In the genomic region with DNA sequence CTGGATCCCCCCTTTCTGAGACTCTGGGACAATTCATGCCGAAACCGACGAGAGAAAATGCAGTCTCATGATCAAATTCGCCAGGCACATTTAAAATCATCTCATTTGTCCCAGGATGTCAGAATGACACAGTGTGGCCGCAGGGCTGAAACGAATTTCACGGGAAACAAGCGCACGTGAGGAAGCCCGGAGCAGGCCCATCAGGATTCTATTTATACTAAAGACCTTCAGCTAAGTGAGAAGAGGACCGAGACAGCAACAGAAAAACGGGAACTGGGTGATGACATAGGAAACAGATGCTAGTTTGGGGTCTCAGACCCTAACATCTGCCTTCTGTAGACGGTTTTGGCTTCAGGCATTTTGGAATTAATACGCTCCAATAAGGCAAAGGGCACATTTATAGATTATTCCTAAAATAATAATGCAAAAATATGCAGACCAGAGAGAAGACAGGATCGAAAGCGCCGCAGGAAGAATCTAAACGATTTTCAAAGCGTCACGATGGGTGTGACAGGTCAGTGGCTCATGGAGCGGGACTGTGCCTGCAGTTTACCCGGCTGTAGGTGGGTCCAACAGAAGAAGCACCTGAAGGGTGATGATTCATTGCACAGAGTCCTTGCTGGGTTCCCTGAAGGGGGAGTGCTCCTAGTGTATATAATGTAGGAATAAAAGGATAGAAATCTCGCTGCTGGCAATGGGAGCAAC, we compare ENCODE assay signal across 31 cellular contexts.
DNase-seq lines count a peak whose midpoint lies in the region; ATAC-seq, FAIRE-seq and TF ChIP-seq lines count a peak whose summit lies in the region.
"Had no signal": no experiment of that assay in that cellular context is flagged by ENCODE, and none has a peak within 500 bp of the region (broad histone marks: within the 10 kb centered on the region; RNA-seq: fewer than 3 reads in every experiment).

No MANE protein-coding gene starts in this region.

- H3K4me2 ChIP-seq in DOHH2 (ENCODE audit: low read length), result peak overlapping the region; percentile 99
- H3K4me2 ChIP-seq: SK-N-SH had no signal

- no peak for FAIRE-seq in D721Med (lab: Jason Lieb, UNC)
- FAIRE-seq: endometrium, frontal cortex, GM18507 had no signal

- peak overlapping the region; percentile 99 for H3K27ac ChIP-seq in DOHH2 (ENCODE audit: low read depth, low read length)
- H3K27ac ChIP-seq in endodermal cell (ENCODE audit: low read depth, low read length), result peak overlapping the region; percentile 32
- H3K27ac ChIP-seq: body of pancreas, transverse colon had no signal

- no peak overlapping the region for H3K4me3 Mint-ChIP-seq in endodermal cell
- peak overlapping the region; percentile 8 to 26 for H3K4me3 Mint-ChIP-seq in stimulated activated naive B cell treated with anti-CD40 and anti-IgM and Interleukin-4, amounts not matched to agents 10 μg/mL and 1 μg/mL and 100 μg/mL, for 72 hours
- H3K4me3 Mint-ChIP-seq: activated naive CD4-positive, alpha-beta T cell treated with anti-CD3 and anti-CD28 coated beads for 36 hours; activated T-helper 1 cell treated with anti-CD3 and anti-CD28 coated beads, Interleukin-12 subunit alpha, Interleukin-12 subunit beta, Interleukin-2, Interleukin-4 antibody, amounts not matched to agents 30 ng/mL and 10 ng/mL and 1 ng/mL, durations not matched to agents 14 hours and 24 hours and 36 hours; CD8-positive, alpha-beta T cell; natural killer cell treated with Interleukin-12 subunit alpha and Interleukin-12 subunit beta and Interleukin-15 and Interleukin-18, amount 100 ng/mL, for 72 hours; T-helper 1 cell treated with Interleukin-12 subunit alpha and Interleukin-12 subunit beta and Interleukin-4 antibody, amounts not matched to agents 30 μg/mL and 1 μg/mL, for 36 hours had no signal

- H3K27ac Mint-ChIP-seq in endodermal cell, result no peak overlapping the region
- peak overlapping the region; percentile 22 for H3K27ac Mint-ChIP-seq in stimulated activated naive B cell treated with anti-CD40 and anti-IgM and Interleukin-4, amounts not matched to agents 10 μg/mL and 1 μg/mL and 100 μg/mL, for 72 hours
- H3K27ac Mint-ChIP-seq: activated naive CD4-positive, alpha-beta T cell treated with anti-CD3 and anti-CD28 coated beads for 36 hours; activated T-helper 1 cell treated with anti-CD3 and anti-CD28 coated beads, Interleukin-12 subunit alpha, Interleukin-12 subunit beta, Interleukin-2, Interleukin-4 antibody, amounts not matched to agents 30 ng/mL and 10 ng/mL and 1 ng/mL, durations not matched to agents 14 hours and 24 hours and 36 hours; CD8-positive, alpha-beta T cell; natural killer cell treated with Interleukin-12 subunit alpha and Interleukin-12 subunit beta and Interleukin-15 and Interleukin-18, amount 100 ng/mL, for 72 hours; T-helper 1 cell treated with Interleukin-12 subunit alpha and Interleukin-12 subunit beta and Interleukin-4 antibody, amounts not matched to agents 30 μg/mL and 1 μg/mL, for 36 hours had no signal

- peaks cover 50% of the 10 kb centered on the region for H3F3A ChIP-seq in DOHH2 (ENCODE audit: control insufficient read depth, insufficient read depth)

- peaks cover 83% of the 10 kb centered on the region for H3K4me1 ChIP-seq in DOHH2 (ENCODE audit: control insufficient read depth, low read length)
- H3K4me1 ChIP-seq in endodermal cell (ENCODE audit: control insufficient read depth, insufficient read depth, low read length), result no peaks in the 10 kb centered on the region
- H3K4me1 ChIP-seq: transverse colon had no signal

- H3K9me3 ChIP-seq in DOHH2 (ENCODE audit: control insufficient read depth, insufficient read depth, low read length), result peaks cover under 1% of the 10 kb centered on the region; the same call in 1 of the 2 replicates
- peaks cover under 1% of the 10 kb centered on the region for H3K9me3 ChIP-seq in endodermal cell (ENCODE audit: control insufficient read depth, low read length)
- H3K9me3 ChIP-seq: body of pancreas, mucosa of descending colon, SK-N-SH, transverse colon had no signal

- H3K9me2 ChIP-seq in DOHH2 (replicated peaks; ENCODE audit: control insufficient read depth, low read length), result no peaks in the 10 kb centered on the region
- H3K9me2 ChIP-seq: SK-N-SH had no signal

- peaks cover 8% of the 10 kb centered on the region for H3K79me2 ChIP-seq in DOHH2 (ENCODE audit: control insufficient read depth, low read length)

- TF ChIP-seq CTCF in DOHH2 (IDR thresholded peaks at IDR 0.05; ENCODE audit: low read depth, low read length, poor library complexity, severe bottlenecking), result no peak
- no peak for TF ChIP-seq CTCF in endodermal cell (conservative IDR thresholded peaks at IDR 0.05)
- TF ChIP-seq CTCF in D721Med (IDR thresholded peaks at IDR 0.05; ENCODE audit: insufficient read depth, missing control alignments), result no peak

- 89 to 95% methylated on average over 17 to 23 of the region's 23 CpGs for WGBS in endodermal cell (ENCODE audit: insufficient coverage in 1 of 2, insufficient read length in 1 of 2), 2 experiments

- ATAC-seq in stimulated activated naive B cell treated with anti-CD40 and anti-IgM and Interleukin-4, amounts not matched to agents 10 μg/mL and 1 μg/mL and 100 μg/mL, for 72 hours (replicated peaks), result peak in 1 of 2 donors; percentile 44
- no peak for ATAC-seq in GM18867 (IDR thresholded peaks at IDR 0.05; ENCODE audit: unreplicated experiment)
- ATAC-seq: activated CD4-positive, CD25-positive, alpha-beta regulatory T cell treated with anti-CD3 and anti-CD28 coated beads, Interleukin-2, amount 50 U/mL, for 24 hours; body of pancreas; CD8-positive, alpha-beta T cell; left colon; mucosa of descending colon; natural killer cell treated with Interleukin-12 subunit alpha and Interleukin-12 subunit beta and Interleukin-15 and Interleukin-18, amount 100 ng/mL, for 72 hours had no signal

- no peak overlapping the region for H3K9ac ChIP-seq in endodermal cell (ENCODE audit: extremely low read depth, low read length, poor library complexity, severe bottlenecking)
- H3K9ac ChIP-seq: SK-N-SH had no signal

- peak; percentile 43 for DNase-seq in NOMO-1 treated with DMSO at 0.1 percent for 48 hours (lab: John Stamatoyannopoulos, UW; ENCODE audit: unreplicated experiment)
- no peak for DNase-seq in endodermal cell
- no peak for DNase-seq in stimulated activated naive B cell treated with anti-CD40 and anti-IgM and Interleukin-4, amounts not matched to agents 10 μg/mL and 1 μg/mL and 100 μg/mL, for 72 hours
- DNase-seq in ACHN, result no peak
- no peak for DNase-seq in D721Med (ENCODE audit: insufficient read length, low spot score)
- DNase-seq: activated CD4-positive, alpha-beta T cell treated with anti-CD3 and anti-CD28 coated beads, Interleukin-2, amount 50 U/mL, for 48 hours; activated naive CD4-positive, alpha-beta T cell treated with anti-CD3 and anti-CD28 coated beads for 36 hours; body of pancreas; CD8-positive, alpha-beta T cell; cerebellar nuclear complex; left colon; mucosa of descending colon; NCI-H1417 treated with DMSO at 0.1 percent for 48 hours; NCI-H2081 treated with DMSO at 0.1 percent for 48 hours; NCI-H345; NCI-H748 treated with DMSO at 0.1 percent for 48 hours; occipital lobe; SK-N-SH; stimulated activated CD4-positive, alpha-beta T cell treated with anti-CD3 and anti-CD28 coated beads, Interleukin-15, amount 100 ng/mL, for 24 hours; stimulated activated CD4-positive, alpha-beta T cell treated with anti-CD3 and anti-CD28 coated beads, Interleukin-4, amount 100 ng/mL, for 4 hours; transverse colon had no signal

- no peaks in the 10 kb centered on the region for H4K20me1 ChIP-seq in DOHH2 (ENCODE audit: control insufficient read depth, insufficient read depth, low read depth, low read length)

- in situ Hi-C loops in ACHN (cut with HindIII; ENCODE audit: low pct_ligation_motif_present, low pct_unique_long_range_greater_than_20kb, low sequenced_read_pairs), result no loop called here

- H3K9me3 Mint-ChIP-seq in endodermal cell, result peaks cover under 1% of the 10 kb centered on the region
- H3K9me3 Mint-ChIP-seq in stimulated activated naive B cell treated with anti-CD40 and anti-IgM and Interleukin-4, amounts not matched to agents 10 μg/mL and 1 μg/mL and 100 μg/mL, for 72 hours, result no peaks in the 10 kb centered on the region
- H3K9me3 Mint-ChIP-seq: activated T-helper 1 cell treated with anti-CD3 and anti-CD28 coated beads, Interleukin-12 subunit alpha, Interleukin-12 subunit beta, Interleukin-2, Interleukin-4 antibody, amounts not matched to agents 30 ng/mL and 10 ng/mL and 1 ng/mL, durations not matched to agents 14 hours and 24 hours and 36 hours; CD8-positive, alpha-beta T cell; IgD-negative memory B cell; natural killer cell treated with Interleukin-12 subunit alpha and Interleukin-12 subunit beta and Interleukin-15 and Interleukin-18, amount 100 ng/mL, for 72 hours; T-helper 1 cell treated with Interleukin-12 subunit alpha and Interleukin-12 subunit beta and Interleukin-4 antibody, amounts not matched to agents 30 μg/mL and 1 μg/mL, for 36 hours had no signal

- H3K27me3 ChIP-seq in DOHH2 (ENCODE audit: control insufficient read depth, low read length), result no peaks in the 10 kb centered on the region
- no peaks in the 10 kb centered on the region for H3K27me3 ChIP-seq in endodermal cell (ENCODE audit: control insufficient read depth, insufficient read depth, low read length, poor library complexity, severe bottlenecking)
- H3K27me3 ChIP-seq: body of pancreas, transverse colon had no signal

- H3K36me3 ChIP-seq in DOHH2 (ENCODE audit: control insufficient read depth, low read length) (peaks cover 7% of the 10 kb centered on the region), endodermal cell (ENCODE audit: control insufficient read depth, insufficient read depth, low read length) (no peaks in the 10 kb centered on the region)
- H3K36me3 ChIP-seq: transverse colon had no signal

- H3K4me3 ChIP-seq in DOHH2 (ENCODE audit: low read length), result peak overlapping the region; percentile 75
- H3K4me3 ChIP-seq in endodermal cell (ENCODE audit: low read length), result no peak overlapping the region
- H3K4me3 ChIP-seq: body of pancreas, mucosa of descending colon, transverse colon had no signal

- H3K4me1 Mint-ChIP-seq in endodermal cell, result peaks cover 4% of the 10 kb centered on the region
- peaks cover 25 to 43% of the 10 kb centered on the region in 2 donors for H3K4me1 Mint-ChIP-seq in stimulated activated naive B cell treated with anti-CD40 and anti-IgM and Interleukin-4, amounts not matched to agents 10 μg/mL and 1 μg/mL and 100 μg/mL, for 72 hours

- H3K36me3 Mint-ChIP-seq in endodermal cell (ENCODE audit: low read depth), result peaks cover 19% of the 10 kb centered on the region
- peaks cover 16 to 22% of the 10 kb centered on the region in 2 donors for H3K36me3 Mint-ChIP-seq in stimulated activated naive B cell treated with anti-CD40 and anti-IgM and Interleukin-4, amounts not matched to agents 10 μg/mL and 1 μg/mL and 100 μg/mL, for 72 hours
- H3K36me3 Mint-ChIP-seq: CD8-positive, alpha-beta T cell; natural killer cell treated with Interleukin-12 subunit alpha and Interleukin-12 subunit beta and Interleukin-15 and Interleukin-18, amount 100 ng/mL, for 72 hours had no signal

- no peaks in the 10 kb centered on the region for H3K27me3 Mint-ChIP-seq in endodermal cell (ENCODE audit: insufficient read depth)
- H3K27me3 Mint-ChIP-seq in stimulated activated naive B cell treated with anti-CD40 and anti-IgM and Interleukin-4, amounts not matched to agents 10 μg/mL and 1 μg/mL and 100 μg/mL, for 72 hours, result no peaks in the 10 kb centered on the region
